Comparison of ENCODE assay signal across 28 cellular contexts in genomic region chr2:43837831-43838559, GRCh38. TPM values are rescaled to one million over a fixed set of nuclear protein-coding genes. Genes with fewer than 3 reads are reported as not detected.
"Had no signal": no experiment of that assay in that cellular context is flagged by ENCODE, and none has a peak within 500 bp of the region (broad histone marks: within the 10 kb centered on the region; RNA-seq: fewer than 3 reads in every experiment).

No MANE protein-coding gene starts in this region.

- H3K27me3 Mint-ChIP-seq: activated naive CD4-positive, alpha-beta T cell treated with anti-CD3 and anti-CD28 coated beads, Interleukin-2, amount 50 U/mL, for 24 hours had no signal

- H3K27me3 ChIP-seq: suprapubic skin had no signal

- H3K4me1 ChIP-seq: esophagus squamous epithelium, parathyroid adenoma, psoas muscle, stomach, suprapubic skin, tibial artery had no signal

- H3K9me3 Mint-ChIP-seq: activated naive CD4-positive, alpha-beta T cell treated with anti-CD3 and anti-CD28 coated beads, Interleukin-2, amount 50 U/mL, for 24 hours; activated naive CD8-positive, alpha-beta T cell treated with anti-CD3 and anti-CD28 coated beads, Interleukin-2, amount 50 U/mL, for 24 hours; activated T-helper 2 cell treated with anti-CD3 and anti-CD28 coated beads, Interferon-gamma antibody, Interleukin-2, Interleukin-4, amounts not matched to agents 10 μg/mL and 5 μg/mL and 100 μg/mL, durations not matched to agents 14 hours and 24 hours and 36 hours; naive thymus-derived CD4-positive, alpha-beta T cell; stimulated activated naive B cell treated with anti-CD40 and anti-IgM and Interleukin-4, amounts not matched to agents 10 μg/mL and 1 μg/mL and 100 μg/mL, for 72 hours; WTC11 had no signal

- H3K9ac ChIP-seq: parathyroid adenoma had no signal

- H3K4me3 Mint-ChIP-seq: activated naive CD4-positive, alpha-beta T cell treated with anti-CD3 and anti-CD28 coated beads, Interleukin-2, amount 50 U/mL, for 24 hours; activated naive CD8-positive, alpha-beta T cell treated with anti-CD3 and anti-CD28 coated beads, Interleukin-2, amount 50 U/mL, for 24 hours; naive thymus-derived CD4-positive, alpha-beta T cell; stimulated activated naive B cell treated with anti-CD40 and anti-IgM and Interleukin-4, amounts not matched to agents 10 μg/mL and 1 μg/mL and 100 μg/mL, for 72 hours; T-helper 17 cell; WTC11 had no signal

- DNase-seq: activated CD4-positive, alpha-beta T cell treated with anti-CD3 and anti-CD28 coated beads, Interleukin-2, amount 50 U/mL, for 4 hours; activated naive CD8-positive, alpha-beta T cell treated with anti-CD3 and anti-CD28 coated beads, Interleukin-2, amount 50 U/mL, for 24 hours; activated T-cell treated with anti-CD3 and anti-CD28 coated beads, Interleukin-2, amount 50 U/mL, for 48 hours; amygdala; caudate nucleus; effector CD4-positive, alpha-beta T cell; esophagus squamous epithelium; islet precursor cell; midbrain; naive thymus-derived CD4-positive, alpha-beta T cell; occipital lobe; psoas muscle; stimulated activated CD4-positive, alpha-beta T cell treated with anti-CD3 and anti-CD28 coated beads, Interleukin-15, amount 100 ng/mL, for 24 hours; stimulated activated CD4-positive, alpha-beta T cell treated with anti-CD3 and anti-CD28 coated beads, Interleukin-2, amount 100 ng/mL, for 24 hours; stimulated activated naive B cell treated with anti-CD40 and anti-IgM and Interleukin-4, amounts not matched to agents 10 μg/mL and 1 μg/mL and 100 μg/mL, for 72 hours; stomach; T-helper 17 cell; T1000; tibial artery had no signal

- H3K27ac ChIP-seq: esophagus squamous epithelium, parathyroid adenoma, psoas muscle, stomach, suprapubic skin, tibial artery had no signal

- H3K9me3 ChIP-seq: esophagus squamous epithelium, psoas muscle, stomach, suprapubic skin, tibial artery had no signal

- H3K27ac Mint-ChIP-seq: activated naive CD4-positive, alpha-beta T cell treated with anti-CD3 and anti-CD28 coated beads, Interleukin-2, amount 50 U/mL, for 24 hours; activated naive CD8-positive, alpha-beta T cell treated with anti-CD3 and anti-CD28 coated beads, Interleukin-2, amount 50 U/mL, for 24 hours; activated T-helper 2 cell treated with anti-CD3 and anti-CD28 coated beads, Interferon-gamma antibody, Interleukin-2, Interleukin-4, amounts not matched to agents 10 μg/mL and 5 μg/mL and 100 μg/mL, durations not matched to agents 14 hours and 24 hours and 36 hours; naive thymus-derived CD4-positive, alpha-beta T cell; stimulated activated naive B cell treated with anti-CD40 and anti-IgM and Interleukin-4, amounts not matched to agents 10 μg/mL and 1 μg/mL and 100 μg/mL, for 72 hours; T-helper 17 cell; WTC11 had no signal

- H3K36me3 ChIP-seq: esophagus squamous epithelium, stomach, suprapubic skin, tibial artery had no signal

- H3K79me2 ChIP-seq: parathyroid adenoma had no signal

- H3K4me1 Mint-ChIP-seq: activated naive CD4-positive, alpha-beta T cell treated with anti-CD3 and anti-CD28 coated beads, Interleukin-2, amount 50 U/mL, for 24 hours; activated naive CD8-positive, alpha-beta T cell treated with anti-CD3 and anti-CD28 coated beads, Interleukin-2, amount 50 U/mL, for 24 hours; stimulated activated naive B cell treated with anti-CD40 and anti-IgM and Interleukin-4, amounts not matched to agents 10 μg/mL and 1 μg/mL and 100 μg/mL, for 72 hours; T-helper 17 cell had no signal

- H3K36me3 Mint-ChIP-seq: activated naive CD4-positive, alpha-beta T cell treated with anti-CD3 and anti-CD28 coated beads, Interleukin-2, amount 50 U/mL, for 24 hours; naive thymus-derived CD4-positive, alpha-beta T cell; stimulated activated naive B cell treated with anti-CD40 and anti-IgM and Interleukin-4, amounts not matched to agents 10 μg/mL and 1 μg/mL and 100 μg/mL, for 72 hours; WTC11 had no signal

- H2AFZ ChIP-seq: parathyroid adenoma had no signal

- H3K4me3 ChIP-seq: esophagus squamous epithelium, psoas muscle, stomach, suprapubic skin, tibial artery had no signal

- ATAC-seq: activated naive CD8-positive, alpha-beta T cell treated with anti-CD3 and anti-CD28 coated beads, Interleukin-2, amount 50 U/mL, for 24 hours; naive thymus-derived CD4-positive, alpha-beta T cell; psoas muscle; stimulated activated naive B cell treated with anti-CD40 and anti-IgM and Interleukin-4, amounts not matched to agents 10 μg/mL and 1 μg/mL and 100 μg/mL, for 72 hours; T-helper 17 cell had no signal

RNA-seq across cellular contexts. Expression of gene ABCG5, which starts 0.6 kb away (rescaled TPM):
- total RNA-seq: chondrocyte; esophagus squamous epithelium; frontal cortex; lower leg skin; naive thymus-derived CD4-positive, alpha-beta T cell; psoas muscle; suprapubic skin; T-helper 17 cell; urinary bladder; WTC11 had no signal

RNA-seq across cellular contexts. Expression of gene ABCG8, which starts 0.8 kb away (rescaled TPM):
- total RNA-seq: chondrocyte; esophagus squamous epithelium; lower leg skin; naive thymus-derived CD4-positive, alpha-beta T cell; psoas muscle; suprapubic skin; T-helper 17 cell; urinary bladder; WTC11 had no signal
